In genomic region chr15:68244235-68244634, GRCh38 we compare ENCODE assay signal across 3 cellular contexts.
A peak's percentile ranks its signal among the peaks of the same experiment; 100 is the strongest.
TF ChIP-seq lines count a peak whose summit lies in the region.

No MANE protein-coding gene starts in this region.

TF ChIP-seq in HepG2, 621 proteins besides CTCF, POLR2A, EP300 and RAD21:
- 0 out of 2 replicates have a peak, but pooled peaks have one; percentile 73 for TF ChIP-seq ZNF136 (CRISPR knock-in tag; IDR thresholded peaks at IDR 0.05; ENCODE audit: low read depth)
- no peak for TF ChIP-seq TFAP4 (IDR thresholded peaks at IDR 0.05; ENCODE audit: borderline replicate concordance, low read depth)

TF ChIP-seq in A549, 52 proteins besides CTCF, POLR2A, EP300 and RAD21:
- TF ChIP-seq CBX2 (IDR thresholded peaks at IDR 0.05; ENCODE audit: borderline replicate concordance, low read depth): no peak
- no peak for TF ChIP-seq HOXA7 (CRISPR knock-in tag; IDR thresholded peaks at IDR 0.05)
- no peak for TF ChIP-seq HOXB5 (CRISPR knock-in tag; IDR thresholded peaks at IDR 0.05)
- TF ChIP-seq FOSL2 (IDR thresholded peaks at IDR 0.05): no peak
- no peak for TF ChIP-seq FOSL2 (CRISPR knock-in tag; IDR thresholded peaks at IDR 0.05)
- no peak for TF ChIP-seq MAFK (IDR thresholded peaks at IDR 0.05; ENCODE audit: partially characterized antibody)
- no peak for TF ChIP-seq HOXB13 (CRISPR knock-in tag; IDR thresholded peaks at IDR 0.05; ENCODE audit: low read depth)
- TF ChIP-seq CEBPB (IDR thresholded peaks at IDR 0.05): no peak
- no peak for TF ChIP-seq ZNF302 (CRISPR knock-in tag; IDR thresholded peaks at IDR 0.05)
- no peak for TF ChIP-seq RCOR1 (IDR thresholded peaks at IDR 0.05; ENCODE audit: low read depth, low read length)
- TF ChIP-seq JUN (IDR thresholded peaks at IDR 0.05): no peak
- no peak for TF ChIP-seq MYC (IDR thresholded peaks at IDR 0.05; ENCODE audit: borderline replicate concordance, low read length)
- TF ChIP-seq KDM5A (IDR thresholded peaks at IDR 0.05): no peak
- no peak for TF ChIP-seq GATA3 (IDR thresholded peaks at IDR 0.05; ENCODE audit: borderline replicate concordance)
- TF ChIP-seq POLR2AphosphoS2 (conservative IDR thresholded peaks at IDR 0.05; ENCODE audit: low read length): no peak
- TF ChIP-seq MAX (IDR thresholded peaks at IDR 0.05): no peak
- TF ChIP-seq SREBF2 (IDR thresholded peaks at IDR 0.05): no peak
- TF ChIP-seq TFCP2L1 (CRISPR knock-in tag; IDR thresholded peaks at IDR 0.05): no peak
- TF ChIP-seq ZFP36 (IDR thresholded peaks at IDR 0.05; ENCODE audit: borderline replicate concordance, partially characterized antibody): no peak
- TF ChIP-seq KDM1A (IDR thresholded peaks at IDR 0.05; ENCODE audit: low read depth): no peak

TF ChIP-seq in HEK293, 187 proteins besides CTCF, POLR2A, EP300 and RAD21:
- no peak for TF ChIP-seq SALL2 (tag by site-specific recombination; IDR thresholded peaks at IDR 0.05; ENCODE audit: borderline replicate concordance)
- TF ChIP-seq ZNF558 (tag by site-specific recombination; IDR thresholded peaks at IDR 0.05): no peak
- TF ChIP-seq GFI1B (tag by site-specific recombination; IDR thresholded peaks at IDR 0.05): no peak
- no peak for TF ChIP-seq ZNF555 (tag by site-specific recombination; conservative IDR thresholded peaks at IDR 0.05)
- no peak for TF ChIP-seq PRDM1 (tag by site-specific recombination; IDR thresholded peaks at IDR 0.05)
- no peak for TF ChIP-seq ZNF580 (tag by site-specific recombination; IDR thresholded peaks at IDR 0.05)
- TF ChIP-seq ZNF324 (tag by site-specific recombination; IDR thresholded peaks at IDR 0.05): no peak
- TF ChIP-seq KLF1 (tag by site-specific recombination; IDR thresholded peaks at IDR 0.05): no peak
- 0 out of 2 replicates have a peak, but pooled peaks have one; percentile 28 for TF ChIP-seq ZNF280D (tag by site-specific recombination; IDR thresholded peaks at IDR 0.05)
- TF ChIP-seq GLIS1 (tag by site-specific recombination; IDR thresholded peaks at IDR 0.05): no peak
- 0 out of 2 replicates have a peak, but pooled peaks have one; percentile 50 for TF ChIP-seq ZNF362 (tag by site-specific recombination; IDR thresholded peaks at IDR 0.05)
- TF ChIP-seq, protein P1, sequence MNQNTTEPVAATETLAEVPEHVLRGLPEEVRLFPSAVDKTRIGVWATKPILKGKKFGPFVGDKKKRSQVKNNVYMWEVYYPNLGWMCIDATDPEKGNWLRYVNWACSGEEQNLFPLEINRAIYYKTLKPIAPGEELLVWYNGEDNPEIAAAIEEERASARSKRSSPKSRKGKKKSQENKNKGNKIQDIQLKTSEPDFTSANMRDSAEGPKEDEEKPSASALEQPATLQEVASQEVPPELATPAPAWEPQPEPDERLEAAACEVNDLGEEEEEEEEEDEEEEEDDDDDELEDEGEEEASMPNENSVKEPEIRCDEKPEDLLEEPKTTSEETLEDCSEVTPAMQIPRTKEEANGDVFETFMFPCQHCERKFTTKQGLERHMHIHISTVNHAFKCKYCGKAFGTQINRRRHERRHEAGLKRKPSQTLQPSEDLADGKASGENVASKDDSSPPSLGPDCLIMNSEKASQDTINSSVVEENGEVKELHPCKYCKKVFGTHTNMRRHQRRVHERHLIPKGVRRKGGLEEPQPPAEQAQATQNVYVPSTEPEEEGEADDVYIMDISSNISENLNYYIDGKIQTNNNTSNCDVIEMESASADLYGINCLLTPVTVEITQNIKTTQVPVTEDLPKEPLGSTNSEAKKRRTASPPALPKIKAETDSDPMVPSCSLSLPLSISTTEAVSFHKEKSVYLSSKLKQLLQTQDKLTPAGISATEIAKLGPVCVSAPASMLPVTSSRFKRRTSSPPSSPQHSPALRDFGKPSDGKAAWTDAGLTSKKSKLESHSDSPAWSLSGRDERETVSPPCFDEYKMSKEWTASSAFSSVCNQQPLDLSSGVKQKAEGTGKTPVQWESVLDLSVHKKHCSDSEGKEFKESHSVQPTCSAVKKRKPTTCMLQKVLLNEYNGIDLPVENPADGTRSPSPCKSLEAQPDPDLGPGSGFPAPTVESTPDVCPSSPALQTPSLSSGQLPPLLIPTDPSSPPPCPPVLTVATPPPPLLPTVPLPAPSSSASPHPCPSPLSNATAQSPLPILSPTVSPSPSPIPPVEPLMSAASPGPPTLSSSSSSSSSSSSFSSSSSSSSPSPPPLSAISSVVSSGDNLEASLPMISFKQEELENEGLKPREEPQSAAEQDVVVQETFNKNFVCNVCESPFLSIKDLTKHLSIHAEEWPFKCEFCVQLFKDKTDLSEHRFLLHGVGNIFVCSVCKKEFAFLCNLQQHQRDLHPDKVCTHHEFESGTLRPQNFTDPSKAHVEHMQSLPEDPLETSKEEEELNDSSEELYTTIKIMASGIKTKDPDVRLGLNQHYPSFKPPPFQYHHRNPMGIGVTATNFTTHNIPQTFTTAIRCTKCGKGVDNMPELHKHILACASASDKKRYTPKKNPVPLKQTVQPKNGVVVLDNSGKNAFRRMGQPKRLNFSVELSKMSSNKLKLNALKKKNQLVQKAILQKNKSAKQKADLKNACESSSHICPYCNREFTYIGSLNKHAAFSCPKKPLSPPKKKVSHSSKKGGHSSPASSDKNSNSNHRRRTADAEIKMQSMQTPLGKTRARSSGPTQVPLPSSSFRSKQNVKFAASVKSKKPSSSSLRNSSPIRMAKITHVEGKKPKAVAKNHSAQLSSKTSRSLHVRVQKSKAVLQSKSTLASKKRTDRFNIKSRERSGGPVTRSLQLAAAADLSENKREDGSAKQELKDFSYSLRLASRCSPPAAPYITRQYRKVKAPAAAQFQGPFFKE (tag by site-specific recombination; IDR thresholded peaks at IDR 0.05; ENCODE audit: borderline replicate concordance): no peak
- no peak for TF ChIP-seq KLF9 (tag by site-specific recombination; IDR thresholded peaks at IDR 0.05; ENCODE audit: low read depth)
- no peak for TF ChIP-seq ZFP41 (tag by site-specific recombination; IDR thresholded peaks at IDR 0.05; ENCODE audit: borderline replicate concordance)
- TF ChIP-seq ZNF148 (tag by site-specific recombination; IDR thresholded peaks at IDR 0.05; ENCODE audit: borderline replicate concordance): no peak
- no peak for TF ChIP-seq ZFP37 (tag by site-specific recombination; IDR thresholded peaks at IDR 0.05)
- no peak for TF ChIP-seq ZIC2 (tag by site-specific recombination; IDR thresholded peaks at IDR 0.05)
- TF ChIP-seq REPIN1 (tag by site-specific recombination; IDR thresholded peaks at IDR 0.05; ENCODE audit: low read depth): no peak
- TF ChIP-seq, protein P2, sequence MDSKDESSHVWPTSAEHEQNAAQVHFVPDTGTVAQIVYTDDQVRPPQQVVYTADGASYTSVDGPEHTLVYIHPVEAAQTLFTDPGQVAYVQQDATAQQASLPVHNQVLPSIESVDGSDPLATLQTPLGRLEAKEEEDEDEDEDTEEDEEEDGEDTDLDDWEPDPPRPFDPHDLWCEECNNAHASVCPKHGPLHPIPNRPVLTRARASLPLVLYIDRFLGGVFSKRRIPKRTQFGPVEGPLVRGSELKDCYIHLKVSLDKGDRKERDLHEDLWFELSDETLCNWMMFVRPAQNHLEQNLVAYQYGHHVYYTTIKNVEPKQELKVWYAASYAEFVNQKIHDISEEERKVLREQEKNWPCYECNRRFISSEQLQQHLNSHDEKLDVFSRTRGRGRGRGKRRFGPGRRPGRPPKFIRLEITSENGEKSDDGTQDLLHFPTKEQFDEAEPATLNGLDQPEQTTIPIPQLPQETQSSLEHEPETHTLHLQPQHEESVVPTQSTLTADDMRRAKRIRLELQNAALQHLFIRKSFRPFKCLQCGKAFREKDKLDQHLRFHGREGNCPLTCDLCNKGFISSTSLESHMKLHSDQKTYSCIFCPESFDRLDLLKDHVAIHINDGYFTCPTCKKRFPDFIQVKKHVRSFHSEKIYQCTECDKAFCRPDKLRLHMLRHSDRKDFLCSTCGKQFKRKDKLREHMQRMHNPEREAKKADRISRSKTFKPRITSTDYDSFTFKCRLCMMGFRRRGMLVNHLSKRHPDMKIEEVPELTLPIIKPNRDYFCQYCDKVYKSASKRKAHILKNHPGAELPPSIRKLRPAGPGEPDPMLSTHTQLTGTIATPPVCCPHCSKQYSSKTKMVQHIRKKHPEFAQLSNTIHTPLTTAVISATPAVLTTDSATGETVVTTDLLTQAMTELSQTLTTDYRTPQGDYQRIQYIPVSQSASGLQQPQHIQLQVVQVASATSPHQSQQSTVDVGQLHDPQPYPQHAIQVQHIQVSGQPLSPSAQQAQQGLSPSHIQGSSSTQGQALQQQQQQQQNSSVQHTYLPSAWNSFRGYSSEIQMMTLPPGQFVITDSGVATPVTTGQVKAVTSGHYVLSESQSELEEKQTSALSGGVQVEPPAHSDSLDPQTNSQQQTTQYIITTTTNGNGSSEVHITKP (tag by site-specific recombination; IDR thresholded peaks at IDR 0.05): no peak
- TF ChIP-seq ZNF529 (tag by site-specific recombination; IDR thresholded peaks at IDR 0.05; ENCODE audit: insufficient replicate concordance): peak; percentile 25
- no peak for TF ChIP-seq ZNF544 (tag by site-specific recombination; IDR thresholded peaks at IDR 0.05)
- TF ChIP-seq ZNF112 (tag by site-specific recombination; IDR thresholded peaks at IDR 0.05): no peak
- no peak for TF ChIP-seq BCL11A (tag by site-specific recombination; IDR thresholded peaks at IDR 0.05; ENCODE audit: low read depth)
- peak; percentile 62; the same call in 1 of the 2 replicates for TF ChIP-seq TRIM28 (IDR thresholded peaks at IDR 0.05; ENCODE audit: borderline replicate concordance, low read length)
- TF ChIP-seq ZNF37A (tag by site-specific recombination; IDR thresholded peaks at IDR 0.05): no peak
- TF ChIP-seq ZNF221 (tag by site-specific recombination; IDR thresholded peaks at IDR 0.05; ENCODE audit: borderline replicate concordance): no peak
- no peak for TF ChIP-seq ZNF174 (tag by site-specific recombination; IDR thresholded peaks at IDR 0.05)
- no peak for TF ChIP-seq EGR2 (tag by site-specific recombination; IDR thresholded peaks at IDR 0.05; ENCODE audit: low read depth)
- TF ChIP-seq ZBTB48 (tag by site-specific recombination; IDR thresholded peaks at IDR 0.05): no peak
- TF ChIP-seq ZNF658 (tag by site-specific recombination; IDR thresholded peaks at IDR 0.05): no peak
- TF ChIP-seq ZNF184 (tag by site-specific recombination; IDR thresholded peaks at IDR 0.05): no peak
- TF ChIP-seq SETDB1 (IDR thresholded peaks at IDR 0.05; ENCODE audit: insufficient read length, low read length): peak; percentile 96
- TF ChIP-seq ZNF768 (tag by site-specific recombination; IDR thresholded peaks at IDR 0.05): no peak
